1 cellular context compared by ENCODE assay signal in the genomic region with DNA sequence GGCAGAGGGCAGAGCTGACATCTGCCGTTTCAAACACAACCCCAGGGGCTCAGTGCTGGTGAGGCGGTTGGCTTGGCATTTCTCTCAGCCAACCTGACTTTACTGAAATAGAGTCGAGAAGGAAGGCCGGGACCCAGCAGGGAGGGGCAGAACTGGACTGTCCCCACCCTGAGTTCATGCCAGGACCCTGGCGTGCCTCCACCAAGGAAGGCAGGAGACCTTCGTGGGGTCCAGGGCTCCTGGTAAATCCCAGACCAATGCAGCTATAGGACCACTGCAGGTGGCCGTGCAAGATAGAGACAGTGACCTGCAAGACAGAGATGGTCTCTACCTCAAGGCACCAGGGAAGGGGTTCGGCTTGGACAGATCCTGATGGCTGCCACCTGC.
TF ChIP-seq lines count a peak whose summit lies in the region.

No MANE protein-coding gene starts in this region.

TF ChIP-seq in H1, 55 proteins besides CTCF, POLR2A, EP300 and RAD21:
- TF ChIP-seq SAP30 (IDR thresholded peaks at IDR 0.05; ENCODE audit: insufficient read depth, insufficient replicate concordance, low read length) (no peak), ASH2L (IDR thresholded peaks at IDR 0.05; ENCODE audit: low read length) (no peak), SIX5 (IDR thresholded peaks at IDR 0.05; ENCODE audit: low read depth, low read length) (no peak), GABPA (IDR thresholded peaks at IDR 0.05; ENCODE audit: borderline replicate concordance, insufficient read depth, low read length) (no peak), CBX5 (IDR thresholded peaks at IDR 0.05; ENCODE audit: low read depth, low read length) (no peak), TCF12 (IDR thresholded peaks at IDR 0.05; ENCODE audit: low read depth, low read length) (no peak), KDM1A (IDR thresholded peaks at IDR 0.05; ENCODE audit: borderline replicate concordance, low read length) (no peak), TEAD4 (IDR thresholded peaks at IDR 0.05; ENCODE audit: low read depth, low read length) (no peak), FOSL1 (IDR thresholded peaks at IDR 0.05; ENCODE audit: insufficient read depth, low read depth, low read length) (no peak), KDM4A (IDR thresholded peaks at IDR 0.05; ENCODE audit: low read depth, low read length, severe bottlenecking) (no peak)
- TF ChIP-seq, protein P1, sequence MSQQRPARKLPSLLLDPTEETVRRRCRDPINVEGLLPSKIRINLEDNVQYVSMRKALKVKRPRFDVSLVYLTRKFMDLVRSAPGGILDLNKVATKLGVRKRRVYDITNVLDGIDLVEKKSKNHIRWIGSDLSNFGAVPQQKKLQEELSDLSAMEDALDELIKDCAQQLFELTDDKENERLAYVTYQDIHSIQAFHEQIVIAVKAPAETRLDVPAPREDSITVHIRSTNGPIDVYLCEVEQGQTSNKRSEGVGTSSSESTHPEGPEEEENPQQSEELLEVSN (IDR thresholded peaks at IDR 0.05), result no peak
TF ChIP-seq in H1: peak in this region for 0.
